In genomic region chr6:131024565-131024964, GRCh38 we compare ENCODE assay signal across 33 cellular contexts. TPM values are rescaled to one million over a fixed set of nuclear protein-coding genes. Genes with fewer than 3 reads are reported as not detected.
DNase-seq lines count a peak whose midpoint lies in the region; ATAC-seq, FAIRE-seq and TF ChIP-seq lines count a peak whose summit lies in the region.
"Had no signal": no experiment of that assay in that cellular context is flagged by ENCODE, and none has a peak within 500 bp of the region (broad histone marks: within the 10 kb centered on the region; RNA-seq: fewer than 3 reads in every experiment).

No MANE protein-coding gene starts in this region.

- TF ChIP-seq POLR2A in breast epithelium (IDR thresholded peaks at IDR 0.05) (no peak), GM12878 (IDR thresholded peaks at IDR 0.05; ENCODE audit: low read depth, low read length) (no peak)

- TF ChIP-seq EP300 in GM12878 (IDR thresholded peaks at IDR 0.05; ENCODE audit: borderline replicate concordance in 1 of 2, control insufficient read depth in 1 of 2, low read depth in 2 of 2, low read length in 2 of 2), result no peak

- H2AFZ ChIP-seq in GM12878 (ENCODE audit: control insufficient read depth, low read depth, low read length) (no peak overlapping the region), GM23338 (no peak overlapping the region)
- H2AFZ ChIP-seq: parathyroid adenoma had no signal

- no peaks in the 10 kb centered on the region for H3K9me2 ChIP-seq in GM23338 (ENCODE audit: insufficient read depth)

- SMC1A ChIA-PET in GM12878 (lab: Charles Lee; ENCODE audit: uncharacterized antibody, unreplicated experiment), result interaction anchor here (0.6 kb wide), 1 partner anchor 649 kb away, joined by 3 read pairs; no protein-coding TSS in a partner anchor

- TF ChIP-seq CTCF in MCF 10A (IDR thresholded peaks at IDR 0.05; ENCODE audit: unreplicated experiment) (no peak), breast epithelium (IDR thresholded peaks at IDR 0.05) (no peak), GM12878 (IDR thresholded peaks at IDR 0.05 in 2 of 3, conservative IDR thresholded peaks at IDR 0.05 in 1 of 3; ENCODE audit: control insufficient read depth in 2 of 3, extremely low read depth in 1 of 3, insufficient read depth in 1 of 3, low read depth in 3 of 3, low read length in 3 of 3) (no peak), GM23338 (conservative IDR thresholded peaks at IDR 0.05; ENCODE audit: low read depth in 2 of 2) (no peak)

- H3K27me3 ChIP-seq in breast epithelium, result no peaks in the 10 kb centered on the region
- H3K27me3 ChIP-seq in GM12878 (replicated peaks in 1 of 2; ENCODE audit: control insufficient read depth in 2 of 2, insufficient read depth in 2 of 2, low read length in 1 of 2), result no peaks in the 10 kb centered on the region
- H3K27me3 ChIP-seq in GM23338 (ENCODE audit: insufficient read depth), result no peaks in the 10 kb centered on the region
- H3K27me3 ChIP-seq: cardiac muscle cell, esophagus muscularis mucosa, gastrocnemius medialis, tibial artery had no signal

- no TSS peak for BruUV-seq in MCF 10A (replicated peaks; lab: Mats Ljungman, UMichigan)
- no TSS peak for BruUV-seq in GM12878 (replicated peaks; lab: Mats Ljungman, UMichigan)

- H3K27ac ChIP-seq in breast epithelium, result no peak overlapping the region
- no peak overlapping the region for H3K27ac ChIP-seq in GM12878 (ENCODE audit: control insufficient read depth, insufficient read depth)
- H3K27ac ChIP-seq in GM23338 (ENCODE audit: low read depth), result no peak overlapping the region
- H3K27ac ChIP-seq: 22Rv1, cardiac muscle cell, gastrocnemius medialis, left ventricle myocardium inferior, parathyroid adenoma, tibial artery, VCaP had no signal

- H3K4me1 ChIP-seq in breast epithelium, result no peaks in the 10 kb centered on the region
- H3K4me1 ChIP-seq in GM12878 (ENCODE audit: control insufficient read depth, insufficient read depth, low read length), result peaks cover 2% of the 10 kb centered on the region; the same call in 1 of the 2 replicates
- H3K4me1 ChIP-seq in GM23338 (ENCODE audit: insufficient read depth), result peaks cover under 1% of the 10 kb centered on the region; the same call in 1 of the 2 replicates
- H3K4me1 ChIP-seq: parathyroid adenoma had no signal

- CTCF ChIA-PET in MCF 10A (lab: Yijun Ruan, JAX) (interaction anchor here (0.7 kb wide), 1 partner anchor 36 kb away, joined by 5 read pairs; no protein-coding TSS in a partner anchor), GM12878 (lab: Yijun Ruan, JAX) (interaction anchor here (0.7 to 1.0 kb wide), 3 partner anchors 9 to 918 kb away, joined by 3 read pairs; no protein-coding TSS in a partner anchor)

- no peaks in the 10 kb centered on the region for H3K36me3 Mint-ChIP-seq in MCF 10A (ENCODE audit: insufficient read depth, unreplicated experiment)
- peaks cover 10% of the 10 kb centered on the region for H3K36me3 Mint-ChIP-seq in GM23338 (ENCODE audit: low read depth)
- H3K36me3 Mint-ChIP-seq: CD8-positive, alpha-beta memory T cell; natural killer cell treated with Interleukin-12 subunit alpha and Interleukin-12 subunit beta and Interleukin-15 and Interleukin-18, amount 100 ng/mL, for 72 hours had no signal

- H3K4me1 Mint-ChIP-seq in MCF 10A (ENCODE audit: insufficient read depth, unreplicated experiment), result peaks cover 16% of the 10 kb centered on the region
- H3K4me1 Mint-ChIP-seq in GM23338, result peaks cover 2% of the 10 kb centered on the region
- H3K4me1 Mint-ChIP-seq: activated CD4-positive, alpha-beta T cell treated with anti-CD3 and anti-CD28 coated beads, Interleukin-2, amount 10 ng/mL, durations not matched to agents 7 days and 5 days; CD8-positive, alpha-beta memory T cell had no signal

- no peaks in the 10 kb centered on the region for H3K27me3 Mint-ChIP-seq in MCF 10A (ENCODE audit: insufficient read depth, unreplicated experiment)
- no peaks in the 10 kb centered on the region for H3K27me3 Mint-ChIP-seq in GM23338 (ENCODE audit: insufficient read depth, low read depth, poor library complexity)
- H3K27me3 Mint-ChIP-seq: activated CD4-positive, alpha-beta T cell treated with anti-CD3 and anti-CD28 coated beads, Interleukin-2, amount 10 ng/mL, durations not matched to agents 7 days and 5 days; stimulated activated naive CD8-positive, alpha-beta T cell treated with anti-CD3 and anti-CD28 coated beads, Interleukin-15, Interleukin-2, amounts not matched to agents 100 ng/mL and 50 ng/mL, for 24 hours had no signal

- H3K9me3 Mint-ChIP-seq in MCF 10A (ENCODE audit: unreplicated experiment), result no peaks in the 10 kb centered on the region
- H3K9me3 Mint-ChIP-seq in GM23338, result peaks cover 8% of the 10 kb centered on the region; the same call in 2 of the 3 replicates
- H3K9me3 Mint-ChIP-seq: activated CD4-positive, alpha-beta T cell treated with anti-CD3 and anti-CD28 coated beads, Interleukin-2, amount 10 ng/mL, durations not matched to agents 7 days and 5 days; activated T-cell treated with anti-CD3 and anti-CD28 coated beads, Interleukin-2, amount 50 U/mL, for 72 hours; CD8-positive, alpha-beta memory T cell; natural killer cell treated with Interleukin-12 subunit alpha and Interleukin-12 subunit beta and Interleukin-15 and Interleukin-18, amount 100 ng/mL, for 72 hours; stimulated activated naive CD8-positive, alpha-beta T cell treated with anti-CD3 and anti-CD28 coated beads, Interleukin-15, Interleukin-2, amounts not matched to agents 100 ng/mL and 50 ng/mL, for 24 hours had no signal

- no peak for FAIRE-seq in GM12878 (lab: Jason Lieb, UNC)
- FAIRE-seq: G401.6 had no signal

- H3K4me2 ChIP-seq in GM12878 (ENCODE audit: control insufficient read depth, insufficient read depth) (no peak overlapping the region), GM23338 (no peak overlapping the region)

- H3K4me3 Mint-ChIP-seq in MCF 10A (ENCODE audit: unreplicated experiment) (peak overlapping the region; percentile 47), GM23338 (no peak overlapping the region)
- H3K4me3 Mint-ChIP-seq: activated CD4-positive, alpha-beta T cell treated with anti-CD3 and anti-CD28 coated beads, Interleukin-2, amount 10 ng/mL, durations not matched to agents 7 days and 5 days; activated T-cell treated with anti-CD3 and anti-CD28 coated beads, Interleukin-2, amount 50 U/mL, for 72 hours; CD8-positive, alpha-beta memory T cell; endodermal cell; natural killer cell treated with Interleukin-12 subunit alpha and Interleukin-12 subunit beta and Interleukin-15 and Interleukin-18, amount 100 ng/mL, for 72 hours; stimulated activated naive CD8-positive, alpha-beta T cell treated with anti-CD3 and anti-CD28 coated beads, Interleukin-15, Interleukin-2, amounts not matched to agents 100 ng/mL and 50 ng/mL, for 24 hours had no signal

- no peaks in the 10 kb centered on the region for H3K9me3 ChIP-seq in breast epithelium
- no peaks in the 10 kb centered on the region for H3K9me3 ChIP-seq in GM12878 (replicated peaks; ENCODE audit: control insufficient read depth, insufficient read depth, low read length)
- H3K9me3 ChIP-seq: esophagus muscularis mucosa, gastrocnemius medialis, left ventricle myocardium inferior, tibial artery had no signal

- peak; percentile 58 for ATAC-seq in HG02938 (IDR thresholded peaks at IDR 0.05; ENCODE audit: unreplicated experiment)
- ATAC-seq in GM12878, result peak; percentile 74
- ATAC-seq in GM23338, result no peak
- ATAC-seq: gastrocnemius medialis; natural killer cell treated with Interleukin-12 subunit alpha and Interleukin-12 subunit beta and Interleukin-15 and Interleukin-18, amount 100 ng/mL, for 72 hours; sciatic nerve; SK-N-SH treated with all-trans-retinoic acid at 6 μM for 48 hours had no signal

- H3K36me3 ChIP-seq in breast epithelium, result no peaks in the 10 kb centered on the region
- no peaks in the 10 kb centered on the region for H3K36me3 ChIP-seq in GM12878 (ENCODE audit: control insufficient read depth in 2 of 2, insufficient read depth in 2 of 2, low read length in 1 of 2)
- H3K36me3 ChIP-seq in GM23338 (ENCODE audit: insufficient read depth), result no peaks in the 10 kb centered on the region
- H3K36me3 ChIP-seq: cardiac muscle cell, esophagus muscularis mucosa, gastrocnemius medialis, left ventricle myocardium inferior, tibial artery had no signal

- no peaks in the 10 kb centered on the region for H3F3A ChIP-seq in GM23338 (replicated peaks; ENCODE audit: low read depth)

- 85% methylated on average over 6 of the region's 6 CpGs for WGBS in GM12878 (ENCODE audit: insufficient coverage, insufficient replicate concordance, low lambda C conversion rate, missing lambda C conversion rate)

- DNase-seq in MCF 10A (ENCODE audit: unreplicated experiment), result no peak
- DNase-seq in breast epithelium (ENCODE audit: low spot score in 2 of 2), result no peak
- DNase-seq in GM12878 (ENCODE audit: low read depth, low spot score), result no peak
- DNase-seq in NCI-H1417 treated with DMSO at 0.1 percent for 48 hours (lab: John Stamatoyannopoulos, UW), result no peak
- no peak for DNase-seq in NCI-H1092 (lab: John Stamatoyannopoulos, UW)
- no peak for DNase-seq in kidney glomerular epithelial cell (lab: John Stamatoyannopoulos, UW)
- DNase-seq in GM23338 (ENCODE audit: low spot score), result no peak
- DNase-seq: activated CD4-positive, alpha-beta T cell treated with anti-CD3 and anti-CD28 coated beads, Interleukin-2, amount 10 ng/mL, durations not matched to agents 7 days and 5 days; activated naive CD4-positive, alpha-beta T cell treated with Interleukin-2 at 50 U/mL for 16 hours; activated T-cell treated with anti-CD3 and anti-CD28 coated beads, Interleukin-2, amount 50 U/mL, for 72 hours; CD8-positive, alpha-beta memory T cell; endodermal cell; gastrocnemius medialis; hippocampal formation; left ventricle myocardium inferior; midbrain; NCI-H1092 treated with DMSO at 0.1 percent for 48 hours; NCI-H2029; NCI-H2227 treated with DMSO at 0.1 percent for 48 hours; NCI-H774; T-helper 2 cell; tibial artery had no signal

- H3K27ac Mint-ChIP-seq in MCF 10A (ENCODE audit: low read depth, unreplicated experiment) (peak overlapping the region; percentile 70), GM23338 (no peak overlapping the region)
- H3K27ac Mint-ChIP-seq: activated CD4-positive, alpha-beta T cell treated with anti-CD3 and anti-CD28 coated beads, Interleukin-2, amount 10 ng/mL, durations not matched to agents 7 days and 5 days; CD8-positive, alpha-beta memory T cell; natural killer cell treated with Interleukin-12 subunit alpha and Interleukin-12 subunit beta and Interleukin-15 and Interleukin-18, amount 100 ng/mL, for 72 hours; stimulated activated naive CD8-positive, alpha-beta T cell treated with anti-CD3 and anti-CD28 coated beads, Interleukin-15, Interleukin-2, amounts not matched to agents 100 ng/mL and 50 ng/mL, for 24 hours had no signal

- in situ Hi-C loops in GM12878 (cut with MboI), result no loop called here

- H3K79me2 ChIP-seq in GM12878 (ENCODE audit: control insufficient read depth, insufficient read depth, low read length) (peaks cover 6% of the 10 kb centered on the region), GM23338 (replicated peaks; ENCODE audit: insufficient read depth) (peaks cover 67% of the 10 kb centered on the region)

- H4K20me1 ChIP-seq in GM12878 (ENCODE audit: control insufficient read depth, insufficient read depth), result no peaks in the 10 kb centered on the region
- no peaks in the 10 kb centered on the region for H4K20me1 ChIP-seq in GM23338 (replicated peaks; ENCODE audit: insufficient read depth)

- POLR2A ChIA-PET in MCF 10A (lab: Yijun Ruan, JAX) (interaction anchor here (0.7 to 0.8 kb wide), 3 partner anchors 25 to 234 kb away, joined by 3 read pairs; no protein-coding TSS in a partner anchor), GM12878 (lab: Charles Lee) (no interaction called here)

- intact Hi-C loops in MCF 10A (cut with micrococcal nuclease) (no loop called here), breast epithelium (cut with DNase I; ENCODE audit: low total_unique reads) (no loop called here), GM12878 (cut with micrococcal nuclease; ENCODE audit: unreplicated experiment) (no loop called here)

- RAD21 ChIA-PET in GM12878 (lab: Charles Lee; ENCODE audit: unreplicated experiment), result no interaction called here

- no peak overlapping the region for H3K9ac ChIP-seq in GM12878 (ENCODE audit: control insufficient read depth, insufficient read depth, low read length)
- H3K9ac ChIP-seq: parathyroid adenoma had no signal

- H3K4me3 ChIP-seq in breast epithelium, result no peak overlapping the region
- no peak overlapping the region for H3K4me3 ChIP-seq in GM12878
- H3K4me3 ChIP-seq in GM23338, result no peak overlapping the region
- H3K4me3 ChIP-seq: cardiac muscle cell, esophagus muscularis mucosa, gastrocnemius medialis, left ventricle myocardium inferior, tibial artery had no signal

- no peak for TF ChIP-seq RAD21 in GM12878 (IDR thresholded peaks at IDR 0.05; ENCODE audit: insufficient read depth, low read depth, low read length)

RNA-seq across cellular contexts. Expression of gene EPB41L2, which starts 38.5 kb away (rescaled TPM):
- 22.5 and 33.3 TPM in 2 replicates for total RNA-seq in MCF 10A (2022)
- total RNA-seq in breast epithelium, result 100 to 1,000 TPM in 2 of 3 donors, 10 to 100 TPM in 1; 72.7 to 110 (median 101) TPM
- 200 and 217 TPM in 2 replicates for total RNA-seq in GM12878 (2013; cell fraction: nucleolus; rRNA removed)
- total RNA-seq in GM12878 (2014; rRNA removed), result 16.9 and 17.8 TPM in 2 replicates
- 18.3 and 18.9 TPM in 2 replicates for total RNA-seq in GM12878 (2014; rRNA removed; fragmentation: Illumina TruSeq; extraction: Trizol)
- 24.6 and 35.9 TPM in 2 replicates for total RNA-seq in GM12878 (2021)
- polyA plus RNA-seq in GM12878 (2011; ENCODE audit: low read depth), result 13.8 TPM
- 41.6 and 53.5 TPM in 2 replicates for polyA plus RNA-seq in GM12878 (2011; rRNA removed)
- polyA plus RNA-seq in GM12878 (2011; cell fraction: cytosol; rRNA removed), result 33.8 and 46.2 TPM in 2 replicates
- 49.6 and 64.8 TPM in 2 replicates for polyA plus RNA-seq in GM12878 (2011; cell fraction: nucleus; rRNA removed)
- polyA plus RNA-seq in GM12878 (2012), result 18.9 and 22.3 TPM in 2 replicates
- polyA plus RNA-seq in GM12878 (2014; fragmentation: Illumina TruSeq; extraction: Trizol), result 33.6 and 37.7 TPM in 2 replicates
- polyA plus RNA-seq in GM12878 (2014; fragmentation: Nextera tagmentation; extraction: Ambion mirVana), result 10 to 100 TPM in 1 of 2 experiments, 1 to 10 TPM in 1; 7.4 to 10.3 TPM
- polyA plus RNA-seq in GM12878 (2014; rRNA removed), result 19.1 and 19.5 TPM in 2 replicates
- polyA plus RNA-seq in GM12878 (2016; fragmentation: Nextera tagmentation; extraction: Ambion mirVana), result 10 to 100 TPM; 18.8 to 21.2 TPM
- 77.2 and 83.8 TPM in 2 replicates for polyA minus RNA-seq in GM12878 (2011; rRNA and poly(A)+ RNA removed)
- 22.1 and 31.7 TPM in 2 replicates for polyA minus RNA-seq in GM12878 (2011; cell fraction: cytosol; rRNA and poly(A)+ RNA removed)
- 48.2 and 75.6 TPM in 2 replicates for polyA minus RNA-seq in GM12878 (2011; cell fraction: nucleus; rRNA and poly(A)+ RNA removed)
- 65.9 and 91.7 TPM in 2 replicates for total RNA-seq in GM23338 (2014; rRNA removed; shearing (Covaris generic))
- 76.2 and 76.7 TPM in 2 replicates for polyA plus RNA-seq in GM23338 (2016; fragmentation: Nextera tagmentation; extraction: Ambion mirVana)
